14 cellular contexts compared by ENCODE assay signal in genomic region chr4:86453044-86453501, GRCh38.
DNase-seq lines count a peak whose midpoint lies in the region; ATAC-seq, FAIRE-seq and TF ChIP-seq lines count a peak whose summit lies in the region.
"Had no signal": no experiment of that assay in that cellular context is flagged by ENCODE, and none has a peak within 500 bp of the region (broad histone marks: within the 10 kb centered on the region; RNA-seq: fewer than 3 reads in every experiment).

No MANE protein-coding gene starts in this region.

- no peaks in the 10 kb centered on the region for H4K20me1 ChIP-seq in astrocyte (ENCODE audit: insufficient read depth, low read length)
- no peaks in the 10 kb centered on the region for H4K20me1 ChIP-seq in hepatocyte (ENCODE audit: insufficient read depth, poor library complexity, severe bottlenecking)

- peak; percentile 20 for DNase-seq in astrocyte (ENCODE audit: low read depth)
- DNase-seq in hepatocyte (ENCODE audit: low spot score), result peak; percentile 15
- no peak for DNase-seq in spleen
- no peak for DNase-seq in kidney glomerular epithelial cell (lab: John Stamatoyannopoulos, UW)
- no peak for DNase-seq in NCI-H526 (lab: John Stamatoyannopoulos, UW)
- DNase-seq: Kasumi-1; stimulated activated naive B cell treated with anti-CD40 and anti-IgM and Interleukin-4, amounts not matched to agents 10 μg/mL and 1 μg/mL and 100 μg/mL, for 72 hours; WERI-Rb-1 had no signal

- WGBS in hepatocyte (ENCODE audit: low lambda C conversion rate, missing lambda C conversion rate), result 73% methylated on average over 8 of the region's 8 CpGs
- 55 to 65% (median 59%) methylated on average over 7 to 8 of the region's 8 CpGs for WGBS in spleen, 5 donors

- no peak for TF ChIP-seq POLR2A in spleen (IDR thresholded peaks at IDR 0.05)

- intact Hi-C loops in spleen (cut with DNase I; ENCODE audit: low total_unique reads), result no loop called here

- H3K27ac Mint-ChIP-seq in astrocyte (ENCODE audit: unreplicated experiment), result no peak overlapping the region
- H3K27ac Mint-ChIP-seq: stimulated activated naive B cell treated with anti-CD40 and anti-IgM and Interleukin-4, amounts not matched to agents 10 μg/mL and 1 μg/mL and 100 μg/mL, for 72 hours had no signal

- no peaks in the 10 kb centered on the region for H3K27me3 Mint-ChIP-seq in astrocyte (ENCODE audit: low read depth, unreplicated experiment)

- ATAC-seq in GM21825 (IDR thresholded peaks at IDR 0.05; ENCODE audit: unreplicated experiment) (no peak), HG03045 (IDR thresholded peaks at IDR 0.05; ENCODE audit: unreplicated experiment) (no peak)
- ATAC-seq: stimulated activated naive B cell treated with anti-CD40 and anti-IgM and Interleukin-4, amounts not matched to agents 10 μg/mL and 1 μg/mL and 100 μg/mL, for 72 hours had no signal

- no peaks in the 10 kb centered on the region for H3K36me3 ChIP-seq in HUES6 (ENCODE audit: control insufficient read depth, insufficient read depth, low read length)
- no peaks in the 10 kb centered on the region for H3K36me3 ChIP-seq in astrocyte (ENCODE audit: insufficient read depth, low read length)
- no peaks in the 10 kb centered on the region for H3K36me3 ChIP-seq in hepatocyte (replicated peaks; ENCODE audit: insufficient read depth, low read depth)
- H3K36me3 ChIP-seq in spleen, result no peaks in the 10 kb centered on the region
- H3K36me3 ChIP-seq: neutrophil, WERI-Rb-1 had no signal

- no peak overlapping the region for H3K4me3 ChIP-seq in HUES6 (ENCODE audit: low read depth, low read length)
- peak overlapping the region; percentile 54 for H3K4me3 ChIP-seq in astrocyte (ENCODE audit: insufficient read depth, low read depth, low read length)
- H3K4me3 ChIP-seq in hepatocyte, result no peak overlapping the region
- peak overlapping the region in 7 of 8 donors; percentile 13 to 52 (median 21) for H3K4me3 ChIP-seq in spleen

- H3K9ac ChIP-seq in HUES6 (ENCODE audit: low read length) (peak overlapping the region; percentile 53), astrocyte (ENCODE audit: low read length) (peak overlapping the region; percentile 58)

- H3K9me3 Mint-ChIP-seq in astrocyte (ENCODE audit: unreplicated experiment), result peaks cover 7% of the 10 kb centered on the region
- H3K9me3 Mint-ChIP-seq: central memory CD8-positive, alpha-beta T cell; stimulated activated naive B cell treated with anti-CD40 and anti-IgM and Interleukin-4, amounts not matched to agents 10 μg/mL and 1 μg/mL and 100 μg/mL, for 72 hours had no signal

- H3K36me3 Mint-ChIP-seq in astrocyte (ENCODE audit: low read depth, unreplicated experiment), result no peaks in the 10 kb centered on the region
- H3K36me3 Mint-ChIP-seq: stimulated activated naive B cell treated with anti-CD40 and anti-IgM and Interleukin-4, amounts not matched to agents 10 μg/mL and 1 μg/mL and 100 μg/mL, for 72 hours had no signal

- FAIRE-seq in astrocyte (lab: Jason Lieb, UNC), result no peak
- FAIRE-seq: G401.6 had no signal

- peaks cover 20% of the 10 kb centered on the region for H3K4me1 Mint-ChIP-seq in astrocyte (ENCODE audit: low read depth, unreplicated experiment)
- H3K4me1 Mint-ChIP-seq: central memory CD8-positive, alpha-beta T cell had no signal

- no peak overlapping the region for H3K4me3 Mint-ChIP-seq in astrocyte (ENCODE audit: unreplicated experiment)
- H3K4me3 Mint-ChIP-seq: central memory CD8-positive, alpha-beta T cell; stimulated activated naive B cell treated with anti-CD40 and anti-IgM and Interleukin-4, amounts not matched to agents 10 μg/mL and 1 μg/mL and 100 μg/mL, for 72 hours had no signal

- H3K9me2 ChIP-seq in hepatocyte (replicated peaks; ENCODE audit: insufficient read depth), result no peaks in the 10 kb centered on the region

- H3K4me2 ChIP-seq in astrocyte (ENCODE audit: low read length) (peak overlapping the region; percentile 74), hepatocyte (peak overlapping the region; percentile 49)

- H3K4me1 ChIP-seq in HUES6 (ENCODE audit: control insufficient read depth, insufficient read depth, low read length), result peaks cover 58% of the 10 kb centered on the region
- no peaks in the 10 kb centered on the region for H3K4me1 ChIP-seq in astrocyte (ENCODE audit: insufficient read depth, low read length)
- H3K4me1 ChIP-seq in hepatocyte (ENCODE audit: insufficient read depth), result peaks cover 14% of the 10 kb centered on the region
- no peaks in the 10 kb centered on the region for H3K4me1 ChIP-seq in spleen

- H3K79me2 ChIP-seq in astrocyte (ENCODE audit: insufficient read depth, low read length) (no peaks in the 10 kb centered on the region), hepatocyte (no peaks in the 10 kb centered on the region)

- H2AFZ ChIP-seq in astrocyte (ENCODE audit: low read depth, low read length) (peak overlapping the region; percentile 56), hepatocyte (no peak overlapping the region)

- H3K27ac ChIP-seq in HUES6 (ENCODE audit: low read depth, low read length), result peak overlapping the region; percentile 41; the same call in 1 of the 2 replicates
- no peak overlapping the region for H3K27ac ChIP-seq in astrocyte (ENCODE audit: low read depth, low read length)
- peak overlapping the region; percentile 46 for H3K27ac ChIP-seq in hepatocyte
- peak overlapping the region in 6 of 8 donors; percentile 60 to 72 (median 64) for H3K27ac ChIP-seq in spleen
- H3K27ac ChIP-seq: neutrophil, WERI-Rb-1 had no signal

- H3K27me3 ChIP-seq in HUES6 (ENCODE audit: control insufficient read depth, insufficient read depth, low read length) (no peaks in the 10 kb centered on the region), astrocyte (ENCODE audit: insufficient read depth, low read length) (no peaks in the 10 kb centered on the region), hepatocyte (no peaks in the 10 kb centered on the region), spleen (replicated peaks in 1 of 7) (no peaks in the 10 kb centered on the region)
- H3K27me3 ChIP-seq: neutrophil had no signal

- peaks cover 3% of the 10 kb centered on the region; the same call in 1 of the 2 replicates for H3K9me3 ChIP-seq in HUES6 (ENCODE audit: control insufficient read depth, insufficient read depth, low read depth, low read length)
- no peaks in the 10 kb centered on the region for H3K9me3 ChIP-seq in astrocyte (ENCODE audit: insufficient read depth, low read depth, low read length)
- no peaks in the 10 kb centered on the region for H3K9me3 ChIP-seq in hepatocyte (ENCODE audit: low read depth)
- no peaks in the 10 kb centered on the region for H3K9me3 ChIP-seq in spleen
- H3K9me3 ChIP-seq: neutrophil had no signal

- TF ChIP-seq CTCF in astrocyte (IDR thresholded peaks at IDR 0.05; ENCODE audit: insufficient read depth, low read depth, low read length) (no peak), hepatocyte (IDR thresholded peaks at IDR 0.05; ENCODE audit: poor library complexity) (no peak), spleen (IDR thresholded peaks at IDR 0.05 in 8 of 11, conservative IDR thresholded peaks at IDR 0.05 in 3 of 11) (no peak)

Comparison
In these comparisons a context has a peak if more than half of its experiments do, and no peak if none do; other contexts are left out.
1. H3K4me3 ChIP-seq: peak in astrocyte (single experiment) and spleen (7 of 8); none in HUES6 (single experiment) and hepatocyte (single experiment).
2. DNase-seq: peak in astrocyte (single experiment) and hepatocyte (single experiment); none in spleen (single experiment), kidney glomerular epithelial cell (single experiment) and NCI-H526 (0 of 2).